In genomic region chr2:64562148-64562784, GRCh38 we compare ENCODE assay signal across 10 cellular contexts. TPM values are rescaled to one million over a fixed set of nuclear protein-coding genes. Genes with fewer than 3 reads are reported as not detected.
A peak's percentile ranks its signal among the peaks of the same experiment; 100 is the strongest.
DNase-seq lines count a peak whose midpoint lies in the region; FAIRE-seq and TF ChIP-seq lines count a peak whose summit lies in the region.
"Had no signal": no experiment of that assay in that cellular context is flagged by ENCODE, and none has a peak within 500 bp of the region (broad histone marks: within the 10 kb centered on the region; RNA-seq: fewer than 3 reads in every experiment).

No MANE protein-coding gene starts in this region.

- TF ChIP-seq CTCF in chondrocyte (IDR thresholded peaks at IDR 0.05) (peak; percentile 82), osteoblast (IDR thresholded peaks at IDR 0.05; ENCODE audit: extremely low read depth, low read depth, low read length) (peak; percentile 53), ovary (IDR thresholded peaks at IDR 0.05) (no peak), lower leg skin (IDR thresholded peaks at IDR 0.05) (no peak), sigmoid colon (IDR thresholded peaks at IDR 0.05) (peak in 1 of 4 experiments; percentile 43)

- H3K27ac ChIP-seq in osteoblast (ENCODE audit: low read depth, low read length) (no peak overlapping the region), ovary (no peak overlapping the region), sigmoid colon (no peak overlapping the region)
- H3K27ac ChIP-seq: epithelial cell of prostate had no signal

- no peak overlapping the region for H3K4me2 ChIP-seq in osteoblast (ENCODE audit: insufficient read depth, low read length)

- TF ChIP-seq EP300 in ovary (IDR thresholded peaks at IDR 0.05) (no peak), sigmoid colon (IDR thresholded peaks at IDR 0.05) (no peak)

- no peak overlapping the region for H3K27ac Mint-ChIP-seq in chondrocyte (ENCODE audit: unreplicated experiment)

- H4K20me1 ChIP-seq in osteoblast (ENCODE audit: insufficient read depth, low read length), result no peaks in the 10 kb centered on the region

- H3K36me3 ChIP-seq in osteoblast (ENCODE audit: insufficient read depth, low read length) (no peaks in the 10 kb centered on the region), ovary (no peaks in the 10 kb centered on the region), sigmoid colon (no peaks in the 10 kb centered on the region)

- intact Hi-C loops in ovary (cut with DNase I), result no loop called here
- intact Hi-C loops in lower leg skin (cut with DNase I; ENCODE audit: low total_unique reads), result no loop called here
- intact Hi-C loops in sigmoid colon (cut with DNase I), result loop anchor here (5.0 kb wide), 2 partner anchors 40 to 230 kb away; partner anchors contain the start of gene AFTPH

- H3K79me2 ChIP-seq in osteoblast (ENCODE audit: insufficient read depth, low read length), result peaks cover 8% of the 10 kb centered on the region

- no peaks in the 10 kb centered on the region for H3K27me3 ChIP-seq in osteoblast (ENCODE audit: insufficient read depth, low read length)
- no peaks in the 10 kb centered on the region for H3K27me3 ChIP-seq in ovary
- no peaks in the 10 kb centered on the region for H3K27me3 ChIP-seq in sigmoid colon

- 78 to 82% (median 80%) methylated on average over 2 of the region's 2 CpGs for whole genome bisulfite sequencing in ovary, 3 donors
- WGBS in lower leg skin, 2 donors, result 70 to 78% methylated on average over 2 of the region's 2 CpGs
- WGBS in sigmoid colon, 2 donors, result 40 to 79% methylated on average over 2 of the region's 2 CpGs

- H3K4me1 ChIP-seq in osteoblast (ENCODE audit: insufficient read depth, low read length) (no peaks in the 10 kb centered on the region), ovary (ENCODE audit: insufficient read depth) (peaks cover 1% of the 10 kb centered on the region), sigmoid colon (peaks cover 0 to 11% (median 0%) of the 10 kb centered on the region in 4 donors)

- no peaks in the 10 kb centered on the region for H3K27me3 Mint-ChIP-seq in chondrocyte (ENCODE audit: low read depth)

- peaks cover 20% of the 10 kb centered on the region for H3K4me1 Mint-ChIP-seq in chondrocyte (ENCODE audit: low read depth)

- no peak overlapping the region for H3K4me3 Mint-ChIP-seq in chondrocyte (ENCODE audit: unreplicated experiment)

- no peak overlapping the region for H2AFZ ChIP-seq in osteoblast (ENCODE audit: low read length)

- FAIRE-seq in GM12891 (lab: Jason Lieb, UNC), result peak; percentile 58

- DNase-seq in GM12891 (ENCODE audit: insufficient read length, low spot score) (no peak), NCI-H1694 treated with DMSO at 0.1 percent for 48 hours (lab: John Stamatoyannopoulos, UW) (peak; percentile 9), chondrocyte (ENCODE audit: low spot score) (no peak), osteoblast (ENCODE audit: insufficient read length, low spot score, missing footprints) (no peak), ovary (no peak), lower leg skin (ENCODE audit: low spot score in 2 of 2) (no peak), sigmoid colon (no peak), COLO829 (ENCODE audit: low spot score) (no peak)
- DNase-seq: NCI-H1930 had no signal

- no peaks in the 10 kb centered on the region for H3K36me3 Mint-ChIP-seq in chondrocyte (ENCODE audit: low read depth)

- no peaks in the 10 kb centered on the region for H3K9me3 Mint-ChIP-seq in chondrocyte (ENCODE audit: low read depth)

- H3K9me3 ChIP-seq in osteoblast (ENCODE audit: low read depth, low read length) (no peaks in the 10 kb centered on the region), ovary (no peaks in the 10 kb centered on the region), sigmoid colon (no peaks in the 10 kb centered on the region)

- H3K4me3 ChIP-seq in osteoblast (ENCODE audit: insufficient read depth, low read length) (no peak overlapping the region), ovary (no peak overlapping the region), lower leg skin (ENCODE audit: low read depth, poor library complexity, severe bottlenecking) (no peak overlapping the region), sigmoid colon (no peak overlapping the region)

- no peak for TF ChIP-seq POLR2A in GM12891 (IDR thresholded peaks at IDR 0.05; ENCODE audit: low read depth, low read length)
- no peak for TF ChIP-seq POLR2A in ovary (IDR thresholded peaks at IDR 0.05)
- no peak for TF ChIP-seq POLR2A in lower leg skin (IDR thresholded peaks at IDR 0.05)
- no peak for TF ChIP-seq POLR2A in sigmoid colon (IDR thresholded peaks at IDR 0.05)

TF ChIP-seq in GM12891, 5 proteins besides CTCF, POLR2A, EP300 and RAD21:
- TF ChIP-seq SPI1 (IDR thresholded peaks at IDR 0.05; ENCODE audit: low read depth, low read length), result no peak
- no peak for TF ChIP-seq TAF1 (IDR thresholded peaks at IDR 0.05; ENCODE audit: low read depth, low read length)
- TF ChIP-seq PAX5 (IDR thresholded peaks at IDR 0.05; ENCODE audit: insufficient read depth, low read length, severe bottlenecking), result no peak
- TF ChIP-seq POLR2AphosphoS5 (IDR thresholded peaks at IDR 0.05; ENCODE audit: low read depth, low read length), result no peak
- no peak for TF ChIP-seq POU2F2 (IDR thresholded peaks at IDR 0.05; ENCODE audit: low read depth, low read length)

RNA-seq across cellular contexts. Expression of gene AFTPH, which starts 38.1 kb away (rescaled TPM):
- 32.6 TPM for polyA plus RNA-seq in GM12891 (2012; ENCODE audit: low read depth, missing spikeins)
- total RNA-seq in chondrocyte (14.0 to 17.3 TPM (median 17.0 TPM) in 3 replicates), osteoblast (32.7 and 38.7 TPM in 2 replicates), ovary (10 to 100 TPM; 24.1 to 33.8 (median 27.6) TPM), lower leg skin (10 to 100 TPM; 46.4 to 53.8 (median 49.6) TPM), sigmoid colon (10 to 100 TPM; 35.7 to 52.2 (median 41.1) TPM)
- polyA plus RNA-seq in ovary (10 to 100 TPM; 18.5 to 28.8 TPM), sigmoid colon (10 to 100 TPM; 37.2 to 60.1 (median 52.3) TPM)

Comparison
In these comparisons a context has a peak if more than half of its experiments do, and no peak if none do; other contexts are left out.
1. CTCF ChIP-seq: peak in chondrocyte (single experiment) and osteoblast (single experiment); none in ovary (0 of 3) and lower leg skin (0 of 3).